8 cellular contexts compared by ENCODE assay signal in genomic region chr20:36919715-36920333, GRCh38. TPM values are rescaled to one million over a fixed set of nuclear protein-coding genes. Genes with fewer than 3 reads are reported as not detected.
DNase-seq lines count a peak whose midpoint lies in the region; ATAC-seq, FAIRE-seq and TF ChIP-seq lines count a peak whose summit lies in the region.

No MANE protein-coding gene starts in this region.

- POLR2A ChIA-PET in activated CD4-positive, alpha-beta memory T cell treated with anti-CD3 and anti-CD28 coated beads for 36 hours (lab: Charles Lee), result interaction anchor here (0.6 kb wide), 1 partner anchor 29 kb away, joined by 4 read pairs; no protein-coding TSS in a partner anchor
- POLR2A ChIA-PET in activated CD4-positive, alpha-beta memory T cell treated with anti-CD3 and anti-CD28 coated beads, Interleukin-2, amount 10 ng/mL, durations not matched to agents 7 days and 5 days (lab: Charles Lee), result interaction anchor here (0.7 to 1.3 kb wide), 5 partner anchors 10 to 176 kb away, joined by 3 to 5 read pairs (median 3); partner anchors contain the start of gene RBL1

- 4 to 8% methylated on average over 2 of the region's 2 CpGs for WGBS in tibial nerve, 2 donors

- TF ChIP-seq EP300 in tibial nerve (IDR thresholded peaks at IDR 0.05), result peak in 1 of 2 donors; percentile 16

- CTCF ChIA-PET in activated CD4-positive, alpha-beta memory T cell treated with anti-CD3 and anti-CD28 coated beads for 36 hours (lab: Charles Lee), result interaction anchor here (0.6 to 3.6 kb wide), 17 partner anchors 8 to 966 kb away, joined by 3 to 14 read pairs (median 4); partner anchors contain the start of genes DSN1 and SCAND1
- CTCF ChIA-PET in activated CD4-positive, alpha-beta memory T cell treated with anti-CD3 and anti-CD28 coated beads, Interleukin-2, amount 10 ng/mL, durations not matched to agents 7 days and 5 days (lab: Charles Lee), result interaction anchor here (0.7 to 2.9 kb wide), 15 partner anchors 11 to 175 kb away, joined by 3 to 13 read pairs (median 4); no protein-coding TSS in a partner anchor

- FAIRE-seq in RCC 7860 (lab: Jason Lieb, UNC) (peak; percentile 90), bronchial epithelial cell (lab: Jason Lieb, UNC) (no peak)

- H3K9me3 ChIP-seq in tibial nerve, result no peaks in the 10 kb centered on the region

- no peak for TF ChIP-seq POLR2A in tibial nerve (IDR thresholded peaks at IDR 0.05)

- peak overlapping the region in 2 of 4 donors; percentile 51 for H3K27ac ChIP-seq in tibial nerve

- H3K36me3 ChIP-seq in bronchial epithelial cell (ENCODE audit: control insufficient read depth, insufficient read depth, low read length) (no peaks in the 10 kb centered on the region), kidney epithelial cell (ENCODE audit: control insufficient read depth, insufficient read depth, low read length) (no peaks in the 10 kb centered on the region), tibial nerve (peaks cover 2 to 98% (median 21%) of the 10 kb centered on the region in 3 donors)

- ATAC-seq in HG02678 (IDR thresholded peaks at IDR 0.05; ENCODE audit: unreplicated experiment), result no peak

- peak overlapping the region; percentile 70 for H3K27ac Mint-ChIP-seq in activated CD4-positive, alpha-beta memory T cell treated with anti-CD3 and anti-CD28 coated beads for 36 hours
- no peak overlapping the region for H3K27ac Mint-ChIP-seq in activated CD4-positive, alpha-beta memory T cell treated with anti-CD3 and anti-CD28 coated beads, Interleukin-2, amount 10 ng/mL, durations not matched to agents 7 days and 5 days

- H3K4me1 Mint-ChIP-seq in activated CD4-positive, alpha-beta memory T cell treated with anti-CD3 and anti-CD28 coated beads for 36 hours (ENCODE audit: low read depth), result peaks cover 11% of the 10 kb centered on the region
- H3K4me1 Mint-ChIP-seq in activated CD4-positive, alpha-beta memory T cell treated with anti-CD3 and anti-CD28 coated beads, Interleukin-2, amount 10 ng/mL, durations not matched to agents 7 days and 5 days, result peaks cover 6% of the 10 kb centered on the region

- H3K4me3 Mint-ChIP-seq in activated CD4-positive, alpha-beta memory T cell treated with anti-CD3 and anti-CD28 coated beads for 36 hours, result no peak overlapping the region
- no peak overlapping the region for H3K4me3 Mint-ChIP-seq in activated CD4-positive, alpha-beta memory T cell treated with anti-CD3 and anti-CD28 coated beads, Interleukin-2, amount 10 ng/mL, durations not matched to agents 7 days and 5 days

- intact Hi-C loops in activated CD4-positive, alpha-beta memory T cell treated with anti-CD3 and anti-CD28 coated beads for 36 hours (cut with micrococcal nuclease), result no loop called here

- H3K4me3 ChIP-seq in bronchial epithelial cell (ENCODE audit: low read depth, low read length) (no peak overlapping the region), kidney epithelial cell (ENCODE audit: low read depth, low read length) (no peak overlapping the region), tibial nerve (no peak overlapping the region)

- in situ Hi-C loops in KBM-7 (cut with MboI; ENCODE audit: low pct_unique_long_range_greater_than_20kb, low sequenced_read_pairs), result no loop called here

- H3K36me3 Mint-ChIP-seq in activated CD4-positive, alpha-beta memory T cell treated with anti-CD3 and anti-CD28 coated beads for 36 hours, result peaks cover 14% of the 10 kb centered on the region
- H3K36me3 Mint-ChIP-seq in activated CD4-positive, alpha-beta memory T cell treated with anti-CD3 and anti-CD28 coated beads, Interleukin-2, amount 10 ng/mL, durations not matched to agents 7 days and 5 days (ENCODE audit: low read depth), result peaks cover 54% of the 10 kb centered on the region

- TF ChIP-seq CTCF in bronchial epithelial cell (IDR thresholded peaks at IDR 0.05; ENCODE audit: insufficient read depth, low read length, severe bottlenecking), result peak; percentile 72
- peak; percentile 88 for TF ChIP-seq CTCF in kidney epithelial cell (IDR thresholded peaks at IDR 0.05; ENCODE audit: insufficient read depth, low read length, poor library complexity, severe bottlenecking)
- peak; percentile 71 to 86 (median 82) for TF ChIP-seq CTCF in tibial nerve (IDR thresholded peaks at IDR 0.05)

- peaks cover 0 to 46% (median 7%) of the 10 kb centered on the region in 4 donors for H3K4me1 ChIP-seq in tibial nerve

- H3K27me3 ChIP-seq in bronchial epithelial cell (ENCODE audit: control insufficient read depth, insufficient read depth, low read length), result no peaks in the 10 kb centered on the region
- H3K27me3 ChIP-seq in kidney epithelial cell (ENCODE audit: control insufficient read depth, insufficient read depth, low read length), result no peaks in the 10 kb centered on the region
- H3K27me3 ChIP-seq in tibial nerve, result no peaks in the 10 kb centered on the region

- H3K27me3 Mint-ChIP-seq in activated CD4-positive, alpha-beta memory T cell treated with anti-CD3 and anti-CD28 coated beads for 36 hours, result no peaks in the 10 kb centered on the region
- H3K27me3 Mint-ChIP-seq in activated CD4-positive, alpha-beta memory T cell treated with anti-CD3 and anti-CD28 coated beads, Interleukin-2, amount 10 ng/mL, durations not matched to agents 7 days and 5 days, result no peaks in the 10 kb centered on the region

- no peaks in the 10 kb centered on the region for H3K9me3 Mint-ChIP-seq in activated CD4-positive, alpha-beta memory T cell treated with anti-CD3 and anti-CD28 coated beads for 36 hours
- no peaks in the 10 kb centered on the region for H3K9me3 Mint-ChIP-seq in activated CD4-positive, alpha-beta memory T cell treated with anti-CD3 and anti-CD28 coated beads, Interleukin-2, amount 10 ng/mL, durations not matched to agents 7 days and 5 days

- DNase-seq in activated CD4-positive, alpha-beta memory T cell treated with anti-CD3 and anti-CD28 coated beads for 36 hours, result no peak
- DNase-seq in activated CD4-positive, alpha-beta memory T cell treated with anti-CD3 and anti-CD28 coated beads, Interleukin-2, amount 10 ng/mL, durations not matched to agents 7 days and 5 days, result no peak
- peak; percentile 57 for DNase-seq in KBM-7
- peak; percentile 56 for DNase-seq in RCC 7860 (ENCODE audit: low spot score)
- peak; percentile 58 for DNase-seq in bronchial epithelial cell (ENCODE audit: low read depth)
- DNase-seq in kidney epithelial cell (ENCODE audit: low read depth), result no peak
- DNase-seq in tibial nerve (ENCODE audit: low spot score in 2 of 2), result no peak

RNA-seq across cellular contexts. Expression of gene SAMHD1, which starts 31.7 kb away (rescaled TPM):
- total RNA-seq in activated CD4-positive, alpha-beta memory T cell treated with anti-CD3 and anti-CD28 coated beads for 36 hours, result 10 to 100 TPM; 50.4 to 57.7 TPM
- total RNA-seq in activated CD4-positive, alpha-beta memory T cell treated with anti-CD3 and anti-CD28 coated beads, Interleukin-2, amount 10 ng/mL, durations not matched to agents 7 days and 5 days, result 100 to 1,000 TPM; 272 TPM
- total RNA-seq in bronchial epithelial cell (1.8 and 2.2 TPM in 2 replicates), kidney epithelial cell (16.9 and 21.2 TPM in 2 replicates), tibial nerve (100 to 1,000 TPM; 466 to 595 (median 566) TPM)

RNA-seq across cellular contexts. Expression of gene TLDC2, which starts 43.9 kb away (rescaled TPM):
- total RNA-seq in activated CD4-positive, alpha-beta memory T cell treated with anti-CD3 and anti-CD28 coated beads for 36 hours, result not detected
- total RNA-seq in activated CD4-positive, alpha-beta memory T cell treated with anti-CD3 and anti-CD28 coated beads, Interleukin-2, amount 10 ng/mL, durations not matched to agents 7 days and 5 days, result not detected
- total RNA-seq in bronchial epithelial cell, result 0.13 and 0.26 TPM in 2 replicates
- 0.14 and 0.25 TPM in 2 replicates for total RNA-seq in kidney epithelial cell
- not detected for total RNA-seq in tibial nerve

Comparison
In these comparisons a context has a peak if more than half of its experiments do, and no peak if none do; other contexts are left out.
1. RNA of gene SAMHD1, which starts 31.7 kb away (total RNA-seq): 466 to 595 TPM in tibial nerve and 272 TPM in activated CD4-positive, alpha-beta memory T cell treated with anti-CD3 and anti-CD28 coated beads, Interleukin-2, amount 10 ng/mL, durations not matched to agents 7 days and 5 days; 50.4 to 57.7 TPM in activated CD4-positive, alpha-beta memory T cell treated with anti-CD3 and anti-CD28 coated beads for 36 hours, 16.9 to 21.2 TPM in kidney epithelial cell and 1.8 to 2.2 TPM in bronchial epithelial cell; every median in the first group is over 4 times any median in the second.
2. DNase-seq: peak in KBM-7 (single experiment), RCC 7860 (single experiment) and bronchial epithelial cell (single experiment); none in activated CD4-positive, alpha-beta memory T cell treated with anti-CD3 and anti-CD28 coated beads for 36 hours (single experiment), activated CD4-positive, alpha-beta memory T cell treated with anti-CD3 and anti-CD28 coated beads, Interleukin-2, amount 10 ng/mL, durations not matched to agents 7 days and 5 days (single experiment), kidney epithelial cell (single experiment) and tibial nerve (0 of 2).
3. Peak in every context shown above with its lines, with median percentiles within 50 percentile points of each other: CTCF ChIP-seq.